ENCODE assay signal across 35 cellular contexts in the genomic region with DNA sequence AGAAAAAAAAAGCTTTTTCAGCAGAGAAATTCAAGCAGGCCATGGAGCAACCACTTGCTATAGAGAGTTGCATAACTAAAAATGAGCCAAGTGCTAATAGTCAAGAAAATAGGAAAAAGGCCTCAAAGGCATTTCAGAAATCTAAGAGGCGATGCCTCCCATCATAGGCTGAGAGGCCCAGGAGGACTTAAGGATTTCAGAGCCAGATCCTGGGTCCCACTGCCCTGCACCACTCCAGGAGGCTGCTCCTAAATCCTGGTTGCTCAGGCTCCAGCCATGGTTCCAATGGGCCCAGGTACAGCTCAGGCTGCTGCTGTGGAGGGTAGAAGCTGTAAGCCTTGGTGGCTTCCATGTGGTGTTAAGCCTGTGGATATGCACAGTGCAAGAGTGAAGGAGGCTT. TPM values are rescaled to one million over a fixed set of nuclear protein-coding genes. Genes with fewer than 3 reads are reported as not detected.
DNase-seq lines count a peak whose midpoint lies in the region; ATAC-seq, FAIRE-seq and TF ChIP-seq lines count a peak whose summit lies in the region.
"Had no signal": no experiment of that assay in that cellular context is flagged by ENCODE, and none has a peak within 500 bp of the region (broad histone marks: within the 10 kb centered on the region; RNA-seq: fewer than 3 reads in every experiment).

No MANE protein-coding gene starts in this region.

- no peak for TF ChIP-seq RAD21 in K562 (CRISPR knock-in tag; conservative IDR thresholded peaks at IDR 0.05 in 1 of 2, IDR thresholded peaks at IDR 0.05 in 1 of 2)

- H3K27ac ChIP-seq in HEK293 (ENCODE audit: extremely low read depth, low read depth, low read length) (no peak overlapping the region), K562 (ENCODE audit: extremely low read depth, low read depth, low read length) (no peak overlapping the region), mesendoderm (ENCODE audit: low read depth, low read length) (no peak overlapping the region)
- H3K27ac ChIP-seq: 22Rv1; A549; BLaER1; BLaER1 treated with 17β-estradiol and CSF1 and Interleukin-3, amounts not matched to agents 10 nM and 100 nM; C4-2B had no signal

- no peak overlapping the region for H3K4me3 ChIP-seq in HEK293 (ENCODE audit: low read depth, low read length)
- H3K4me3 ChIP-seq in K562: no peak overlapping the region
- no peak overlapping the region for H3K4me3 ChIP-seq in mesendoderm (ENCODE audit: low read length)
- H3K4me3 ChIP-seq: A549; BLaER1; BLaER1 treated with 17β-estradiol and CSF1 and Interleukin-3, amounts not matched to agents 10 nM and 100 nM had no signal

- POLR2A ChIA-PET in HEK293 (lab: Yijun Ruan, JAX) (no interaction called here), K562 (lab: Yijun Ruan, JAX) (no interaction called here)

- H4K8ac ChIP-seq in mesendoderm (ENCODE audit: low read depth, low read length): no peak overlapping the region

- peaks cover 3% of the 10 kb centered on the region for H3K4me1 Mint-ChIP-seq in endothelial cell (ENCODE audit: unreplicated experiment)
- H3K4me1 Mint-ChIP-seq in T-helper 2 cell treated with Interferon-gamma antibody and Interleukin-4, amounts not matched to agents 5 μg/mL and 100 μg/mL, for 36 hours (ENCODE audit: low read depth): peaks cover 1% of the 10 kb centered on the region

- no peak overlapping the region for H3K27ac Mint-ChIP-seq in endothelial cell (ENCODE audit: unreplicated experiment)
- H3K27ac Mint-ChIP-seq in T-helper 2 cell treated with Interferon-gamma antibody and Interleukin-4, amounts not matched to agents 5 μg/mL and 100 μg/mL, for 36 hours: no peak overlapping the region
- H3K27ac Mint-ChIP-seq: B cell; CD14-positive monocyte; CD4-positive, alpha-beta memory T cell; CD4-positive, alpha-beta T cell; CD4-positive, CD25-positive, alpha-beta regulatory T cell; CD8-positive, alpha-beta memory T cell; CD8-positive, alpha-beta T cell had no signal

- intact Hi-C loops in K562 (cut with micrococcal nuclease): no loop called here

- TF ChIP-seq POLR2A in K562 (conservative IDR thresholded peaks at IDR 0.05): no peak

- no peaks in the 10 kb centered on the region; the same call in 1 of the 2 replicates for H3K9me3 ChIP-seq in HEK293 (ENCODE audit: control insufficient read depth, insufficient read depth, low read depth, low read length)
- H3K9me3 ChIP-seq in K562 (replicated peaks; ENCODE audit: control insufficient read depth, insufficient read depth, low read depth, low read length): peaks cover 3% of the 10 kb centered on the region; the same call in 1 of the 2 replicates
- H3K9me3 ChIP-seq: BE2C, Caco-2 had no signal

- H3K4ac ChIP-seq in mesendoderm (ENCODE audit: low read depth, low read length): no peak overlapping the region

- no peak for FAIRE-seq in K562 (lab: Jason Lieb, UNC)
- FAIRE-seq: A204.1, A549, D721Med had no signal

- no peak overlapping the region for H2AFZ ChIP-seq in K562 (ENCODE audit: low read depth, low read length)

- TF ChIP-seq EP300 in K562 (IDR thresholded peaks at IDR 0.05; ENCODE audit: low read length): no peak

- no peak overlapping the region for H4K5ac ChIP-seq in mesendoderm (ENCODE audit: low read length)

- H3K79me1 ChIP-seq in mesendoderm (ENCODE audit: low read length): peaks cover 5% of the 10 kb centered on the region

- H3K4me3 Mint-ChIP-seq in endothelial cell (ENCODE audit: unreplicated experiment): peak overlapping the region; percentile 68
- no peak overlapping the region for H3K4me3 Mint-ChIP-seq in T-helper 2 cell treated with Interferon-gamma antibody and Interleukin-4, amounts not matched to agents 5 μg/mL and 100 μg/mL, for 36 hours
- H3K4me3 Mint-ChIP-seq: B cell; CD14-positive monocyte; CD4-positive, alpha-beta memory T cell; CD4-positive, alpha-beta T cell; CD4-positive, CD25-positive, alpha-beta regulatory T cell; CD8-positive, alpha-beta memory T cell; CD8-positive, alpha-beta T cell had no signal

- H2BK5ac ChIP-seq in mesendoderm (ENCODE audit: low read length): no peak overlapping the region

- no peaks in the 10 kb centered on the region for H3K27me3 Mint-ChIP-seq in endothelial cell (ENCODE audit: unreplicated experiment)
- H3K27me3 Mint-ChIP-seq in T-helper 2 cell treated with Interferon-gamma antibody and Interleukin-4, amounts not matched to agents 5 μg/mL and 100 μg/mL, for 36 hours (ENCODE audit: low read depth): no peaks in the 10 kb centered on the region
- H3K27me3 Mint-ChIP-seq: B cell; CD4-positive, alpha-beta T cell had no signal

- ATAC-seq in K562: no peak
- ATAC-seq: A549; CD8-positive, alpha-beta T cell had no signal

- H3K9ac ChIP-seq in K562 (ENCODE audit: insufficient read depth in 1 of 2, low read depth in 2 of 2, low read length in 2 of 2) (no peak overlapping the region), mesendoderm (ENCODE audit: low read length) (no peak overlapping the region)
- H3K9ac ChIP-seq: BLaER1; BLaER1 treated with 17β-estradiol and CSF1 and Interleukin-3, amounts not matched to agents 10 nM and 100 nM had no signal

- H3K9me3 Mint-ChIP-seq in endothelial cell (ENCODE audit: unreplicated experiment): peaks cover 13% of the 10 kb centered on the region
- peaks cover 28% of the 10 kb centered on the region for H3K9me3 Mint-ChIP-seq in T-helper 2 cell treated with Interferon-gamma antibody and Interleukin-4, amounts not matched to agents 5 μg/mL and 100 μg/mL, for 36 hours

- H3K36me3 Mint-ChIP-seq in endothelial cell (ENCODE audit: low read depth, unreplicated experiment): peaks cover 52% of the 10 kb centered on the region
- no peaks in the 10 kb centered on the region for H3K36me3 Mint-ChIP-seq in T-helper 2 cell treated with Interferon-gamma antibody and Interleukin-4, amounts not matched to agents 5 μg/mL and 100 μg/mL, for 36 hours (ENCODE audit: low read depth)

- no TSS peak for BruUV-seq in K562 (replicated peaks; lab: Mats Ljungman, UMichigan)

- H3K36me3 ChIP-seq in HEK293 (ENCODE audit: control insufficient read depth in 2 of 2, insufficient read depth in 1 of 2, low read length in 2 of 2): peaks cover 3 to 22% of the 10 kb centered on the region in 2 experiments; a peak in 1 of 3 replicates
- no peaks in the 10 kb centered on the region; the same call in 2 of the 3 replicates for H3K36me3 ChIP-seq in K562 (ENCODE audit: control insufficient read depth, insufficient read depth, low read length)
- H3K36me3 ChIP-seq in mesendoderm (ENCODE audit: control insufficient read depth, insufficient read depth, low read length): peaks cover 2% of the 10 kb centered on the region
- H3K36me3 ChIP-seq: BE2C had no signal

- H3K23ac ChIP-seq in mesendoderm (ENCODE audit: low read length): no peak overlapping the region

- no peaks in the 10 kb centered on the region for H3K9me1 ChIP-seq in K562 (ENCODE audit: control insufficient read depth, insufficient read depth, low read length)

- H3K56ac ChIP-seq in mesendoderm (ENCODE audit: low read length): no peak overlapping the region

- TF ChIP-seq CTCF in HEK293 (tag by site-specific recombination; IDR thresholded peaks at IDR 0.05) (no peak), K562 (IDR thresholded peaks at IDR 0.05 in 2 of 3, conservative IDR thresholded peaks at IDR 0.05 in 1 of 3; ENCODE audit: insufficient read depth in 2 of 3, low read depth in 1 of 3, low read length in 3 of 3) (no peak), endothelial cell (IDR thresholded peaks at IDR 0.05; ENCODE audit: unreplicated experiment) (no peak)

- H3K4me1 ChIP-seq in HEK293 (ENCODE audit: control insufficient read depth, insufficient read depth, low read length) (no peaks in the 10 kb centered on the region), K562 (replicated peaks in 1 of 2; ENCODE audit: control insufficient read depth in 2 of 2, insufficient read depth in 2 of 2, low read length in 2 of 2) (peaks cover 0 to 6% of the 10 kb centered on the region in 2 experiments; a peak in 4 of 5 replicates), mesendoderm (ENCODE audit: control insufficient read depth, low read depth, low read length) (no peaks in the 10 kb centered on the region)
- H3K4me1 ChIP-seq: A549, BE2C, BLaER1, Caco-2 had no signal

- DNase-seq in K562 (ENCODE audit: extremely low read depth in 1 of 4, low spot score in 3 of 4): no peak
- DNase-seq in endothelial cell (ENCODE audit: low spot score): no peak
- no peak for DNase-seq in glomerular visceral epithelial cell (ENCODE audit: extremely low spot score)
- DNase-seq in mesendoderm: no peak
- no peak for DNase-seq in T-helper 2 cell treated with Interferon-gamma antibody and Interleukin-4, amounts not matched to agents 5 μg/mL and 100 μg/mL, for 36 hours (ENCODE audit: low spot score)
- DNase-seq: 8988T; ACHN; AML-193; BE2C; C1 segment of cervical spinal cord; Caco-2; Calu3; CD4-positive, alpha-beta memory T cell; CD4-positive, alpha-beta T cell; CD4-positive, CD25-positive, alpha-beta regulatory T cell; CD8-positive, alpha-beta memory T cell; CD8-positive, alpha-beta T cell; COR-L47; DMS 273 treated with DMSO at 0.1 percent for 48 hours; DMS153; DMS53; DMS79; DMS79 treated with DMSO at 0.1 percent for 48 hours; DND-41; EL had no signal

- CTCF ChIA-PET in HEK293 (lab: Yijun Ruan, JAX) (no interaction called here), K562 (lab: Yijun Ruan, JAX; ENCODE audit: low intra/inter-chr PET ratio) (no interaction called here)

- H3K27me3 ChIP-seq in K562 (ENCODE audit: control insufficient read depth in 2 of 2, insufficient read depth in 2 of 2, low read length in 2 of 2) (no peaks in the 10 kb centered on the region), mesendoderm (ENCODE audit: insufficient read depth, low read length, poor library complexity) (no peaks in the 10 kb centered on the region)
- H3K27me3 ChIP-seq: BE2C; BLaER1; BLaER1 treated with 17β-estradiol and CSF1 and Interleukin-3, amounts not matched to agents 10 nM and 100 nM had no signal

- no peak overlapping the region for H3K18ac ChIP-seq in mesendoderm (ENCODE audit: low read length)

- no peaks in the 10 kb centered on the region for H4K20me1 ChIP-seq in K562 (replicated peaks; ENCODE audit: control insufficient read depth, insufficient read depth, low read length)
- H4K20me1 ChIP-seq: BLaER1; BLaER1 treated with 17β-estradiol and CSF1 and Interleukin-3, amounts not matched to agents 10 nM and 100 nM had no signal

- no peak overlapping the region for H2BK15ac ChIP-seq in mesendoderm (replicated peaks; ENCODE audit: low read depth)

- 73% methylated on average over 1 of the region's 1 CpG for WGBS in K562 (ENCODE audit: insufficient coverage, low coverage, missing lambda C conversion rate)
- no CpG with 5 or more reads among the region's 1 CpG for WGBS in mesendoderm (ENCODE audit: extremely low coverage, insufficient coverage, low lambda C conversion rate)

- in situ Hi-C loops in K562 (cut with MboI): no loop called here

- no peak overlapping the region for H2AK5ac ChIP-seq in mesendoderm (ENCODE audit: low read length)

- H3K79me2 ChIP-seq in K562 (ENCODE audit: control insufficient read depth, insufficient read depth, low read length) (peaks cover 10% of the 10 kb centered on the region), mesendoderm (ENCODE audit: control insufficient read depth, insufficient read depth, low read length) (no peaks in the 10 kb centered on the region)

- no peak overlapping the region for H3K4me2 ChIP-seq in K562 (ENCODE audit: insufficient read depth, low read length)
- H3K4me2 ChIP-seq in mesendoderm (ENCODE audit: low read length): no peak overlapping the region
- H3K4me2 ChIP-seq: A549; BLaER1; BLaER1 treated with 17β-estradiol and CSF1 and Interleukin-3, amounts not matched to agents 10 nM and 100 nM had no signal

- no peak overlapping the region for H2BK120ac ChIP-seq in mesendoderm (ENCODE audit: low read depth, low read length)

RNA-seq across cellular contexts. Expression of a gene that starts 5.5 kb away (rescaled TPM):
- total RNA-seq in K562 (2011; cell fraction: chromatin; rRNA removed; ENCODE audit: low replicate concordance): 2.2 and 8.8 TPM in 2 replicates
- total RNA-seq in K562 (2011; cell fraction: nucleolus; rRNA removed): 2.0 and 2.9 TPM in 2 replicates
- 5.6 and 9.8 TPM in 2 replicates for total RNA-seq in K562 (2011; cell fraction: nucleoplasm; rRNA removed)
- total RNA-seq in K562 (2014; rRNA removed) (4.0 and 7.2 TPM in 2 replicates), K562 (2014; rRNA removed; fragmentation: Illumina TruSeq; extraction: Trizol) (6.0 TPM in 2 replicates), K562 (2015; rRNA removed; fragmentation: Illumina TruSeq; extraction: Trizol) (4.6 and 5.5 TPM in 2 replicates), K562 (2021) (5.7 and 5.8 TPM in 2 replicates), endothelial cell (ENCODE audit: unreplicated experiment) (6.7 TPM)
- polyA plus RNA-seq in K562 (2011; rRNA removed) (8.0 and 9.3 TPM in 2 replicates), K562 (2014; fragmentation: Illumina TruSeq; extraction: Trizol) (7.8 and 10.1 TPM in 2 replicates), K562 (2014; fragmentation: Nextera tagmentation; extraction: Ambion mirVana) (1 to 10 TPM; 2.3 to 2.5 TPM), K562 (2014; rRNA removed) (5.6 and 5.9 TPM in 2 replicates)
- polyA plus RNA-seq in K562 (2011; cell fraction: cytosol; rRNA removed): 2.2 and 6.6 TPM in 2 replicates
- 3.2 and 3.9 TPM in 2 replicates for polyA plus RNA-seq in K562 (2011; cell fraction: nucleus; rRNA removed)
- polyA plus RNA-seq in K562 (2012): 3.8 and 5.0 TPM in 2 replicates
- polyA minus RNA-seq in K562 (2011; rRNA and poly(A)+ RNA removed): 5.8 and 7.7 TPM in 2 replicates
- 2.1 and 3.1 TPM in 2 replicates for polyA minus RNA-seq in K562 (2011; cell fraction: cytosol; rRNA and poly(A)+ RNA removed)
- polyA minus RNA-seq in K562 (2011; cell fraction: nucleus; rRNA and poly(A)+ RNA removed): 2.0 and 3.8 TPM in 2 replicates
- polyA plus RNA-seq in mesendoderm (2013, experiment 1 of 2): 14.4 TPM
- polyA plus RNA-seq in mesendoderm (2013, experiment 2 of 2): 14.2 TPM
